25 cellular contexts compared by ENCODE assay signal in the genomic region with DNA sequence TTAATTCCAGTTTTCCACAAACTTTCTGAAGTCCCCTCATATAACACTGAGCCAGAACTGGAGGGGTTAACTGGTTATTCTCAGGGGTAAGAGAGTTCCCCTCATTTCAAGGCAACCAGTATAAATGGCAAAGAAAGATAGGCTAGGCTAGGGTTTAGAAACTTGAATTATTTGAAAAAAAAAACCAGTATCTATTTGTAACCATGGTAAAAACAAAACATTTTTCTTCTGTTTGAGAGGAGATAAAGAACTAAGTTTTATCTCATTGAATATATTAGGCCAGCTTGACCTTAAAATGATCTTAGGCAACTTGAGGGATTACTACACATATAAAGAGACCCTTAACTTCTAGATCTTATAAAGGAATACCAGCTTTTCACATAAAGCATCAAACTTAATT.
"Had no signal": no experiment of that assay in that cellular context is flagged by ENCODE, and none has a peak within 500 bp of the region (broad histone marks: within the 10 kb centered on the region; RNA-seq: fewer than 3 reads in every experiment).

No MANE protein-coding gene starts in this region.

- H3K4me3 ChIP-seq: left ventricle myocardium inferior, lung, neural progenitor cell, spleen, tibial nerve, uterus had no signal

- H3K9me3 Mint-ChIP-seq: naive B cell; natural killer cell; neural progenitor cell; stimulated activated memory B cell treated with anti-CD40 and anti-IgM and Interleukin-4, amounts not matched to agents 10 μg/mL and 1 μg/mL and 100 μg/mL, for 72 hours; stimulated activated naive CD8-positive, alpha-beta T cell treated with anti-CD3 and anti-CD28 coated beads, Interleukin-15, amount 100 ng/mL, for 72 hours; type B pancreatic cell had no signal

- H3K4me1 ChIP-seq: neural progenitor cell, parathyroid adenoma, uterus had no signal

- H3K27ac ChIP-seq: left ventricle myocardium inferior, neural progenitor cell, neutrophil, parathyroid adenoma, spleen, tibial nerve, uterus had no signal

- DNase-seq: islet precursor cell; left ventricle myocardium inferior; mesendoderm; naive B cell; natural killer cell; nephron progenitor cell; occipital lobe; retina; right cardiac atrium; small intestine; spleen; stimulated activated CD4-positive, alpha-beta T cell treated with anti-CD3 and anti-CD28 coated beads, Interleukin-4, amount 100 ng/mL, for 24 hours; stimulated activated naive CD4-positive, alpha-beta T cell treated with Interleukin-2 at 50 U/mL for 16 hours; stimulated activated naive CD8-positive, alpha-beta T cell treated with anti-CD3 and anti-CD28 coated beads, Interleukin-15, amount 100 ng/mL, for 72 hours; substantia nigra; uterus had no signal

- H3K27me3 ChIP-seq: neural progenitor cell, neutrophil, spleen, tibial nerve, uterus had no signal

- H3K4me1 Mint-ChIP-seq: mesothelial cell of epicardium; naive B cell; natural killer cell; nephron progenitor cell; neural progenitor cell; stimulated activated memory B cell treated with anti-CD40 and anti-IgM and Interleukin-4, amounts not matched to agents 10 μg/mL and 1 μg/mL and 100 μg/mL, for 72 hours; stimulated activated naive CD8-positive, alpha-beta T cell treated with anti-CD3 and anti-CD28 coated beads, Interleukin-15, amount 100 ng/mL, for 72 hours had no signal

- H3K9me3 ChIP-seq: left ventricle myocardium inferior, neutrophil, spleen, tibial nerve, uterus had no signal

- H3K27ac Mint-ChIP-seq: mesothelial cell of epicardium; naive B cell; natural killer cell; nephron progenitor cell; neural progenitor cell; stimulated activated memory B cell treated with anti-CD40 and anti-IgM and Interleukin-4, amounts not matched to agents 10 μg/mL and 1 μg/mL and 100 μg/mL, for 72 hours; stimulated activated naive CD8-positive, alpha-beta T cell treated with anti-CD3 and anti-CD28 coated beads, Interleukin-15, amount 100 ng/mL, for 72 hours; type B pancreatic cell had no signal

- H3K4me3 Mint-ChIP-seq: mesothelial cell of epicardium; naive B cell; natural killer cell; nephron progenitor cell; neural progenitor cell; stimulated activated memory B cell treated with anti-CD40 and anti-IgM and Interleukin-4, amounts not matched to agents 10 μg/mL and 1 μg/mL and 100 μg/mL, for 72 hours; stimulated activated naive CD8-positive, alpha-beta T cell treated with anti-CD3 and anti-CD28 coated beads, Interleukin-15, amount 100 ng/mL, for 72 hours; type B pancreatic cell had no signal

- ATAC-seq: natural killer cell; right cardiac atrium; sciatic nerve; stimulated activated memory B cell treated with anti-CD40 and anti-IgM and Interleukin-4, amounts not matched to agents 10 μg/mL and 1 μg/mL and 100 μg/mL, for 72 hours; stimulated activated naive CD8-positive, alpha-beta T cell treated with anti-CD3 and anti-CD28 coated beads, Interleukin-15, amount 100 ng/mL, for 72 hours had no signal

- H3K9ac ChIP-seq: neural progenitor cell, parathyroid adenoma had no signal
